Comparison of ENCODE assay signal across 15 cellular contexts in the genomic region with DNA sequence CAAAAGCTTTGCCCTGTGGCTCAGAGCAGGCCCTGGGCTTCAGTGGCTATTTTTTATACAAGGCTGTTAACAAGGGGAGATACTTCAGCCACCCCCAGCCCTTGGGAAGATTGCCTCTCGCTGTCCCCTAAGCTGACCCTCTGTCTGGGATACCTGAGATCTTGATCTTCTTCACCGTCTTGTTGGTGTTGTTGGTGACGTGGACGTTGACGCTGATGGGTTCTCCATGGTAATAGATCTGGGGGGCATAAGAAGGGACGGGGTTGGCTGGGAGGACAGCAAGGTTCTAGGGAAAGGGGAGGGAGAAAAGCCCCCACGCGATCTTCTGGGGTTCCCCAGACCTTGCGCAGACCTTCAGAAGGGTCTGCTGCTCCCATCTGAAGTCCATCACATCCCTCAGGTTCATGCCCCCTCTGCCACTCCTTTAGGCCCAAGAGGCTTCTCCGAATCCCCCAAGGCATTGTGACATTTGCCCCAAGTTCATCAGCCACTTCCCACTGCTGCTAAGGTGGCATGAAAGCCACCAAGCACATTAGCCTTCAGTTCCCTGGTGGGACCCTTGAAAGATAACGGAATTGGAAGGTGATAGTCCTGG. TPM values are rescaled to one million over a fixed set of nuclear protein-coding genes. Genes with fewer than 3 reads are reported as not detected.
A peak's percentile ranks its signal among the peaks of the same experiment; 100 is the strongest.
DNase-seq lines count a peak whose midpoint lies in the region; ATAC-seq and TF ChIP-seq lines count a peak whose summit lies in the region.
"Had no signal": no experiment of that assay in that cellular context is flagged by ENCODE, and none has a peak within 500 bp of the region (broad histone marks: within the 10 kb centered on the region; RNA-seq: fewer than 3 reads in every experiment).

No MANE protein-coding gene starts in this region.

- H3K36me3 Mint-ChIP-seq in activated T-cell treated with anti-CD3 and anti-CD28 coated beads, Interleukin-2, amount 50 U/mL, for 72 hours (ENCODE audit: insufficient read depth in 2 of 2) = peaks cover 0 to 3% of the 10 kb centered on the region in 2 donors
- H3K36me3 Mint-ChIP-seq in T-helper 17 cell (ENCODE audit: low read depth) (peaks cover 8% of the 10 kb centered on the region), endodermal cell (ENCODE audit: low read depth) (peaks cover 71% of the 10 kb centered on the region)

- no peaks in the 10 kb centered on the region for H3K27me3 ChIP-seq in endodermal cell (ENCODE audit: control insufficient read depth, insufficient read depth, low read length, poor library complexity, severe bottlenecking)
- no peaks in the 10 kb centered on the region for H3K27me3 ChIP-seq in spleen (replicated peaks in 1 of 7)
- H3K27me3 ChIP-seq in colonic mucosa = no peaks in the 10 kb centered on the region

- H3K9me3 Mint-ChIP-seq in activated T-cell treated with anti-CD3 and anti-CD28 coated beads, Interleukin-2, amount 50 U/mL, for 72 hours = no peaks in the 10 kb centered on the region
- H3K9me3 Mint-ChIP-seq in endodermal cell = no peaks in the 10 kb centered on the region

- intact Hi-C loops in spleen (cut with DNase I; ENCODE audit: low total_unique reads) = no loop called here
- intact Hi-C loops in colonic mucosa (cut with DNase I) = loop anchor here (10.0 kb wide), 1 partner anchor 247 kb away; the partner anchor contains the start of gene GDPD5

- H3K9me3 ChIP-seq in T-helper 17 cell (ENCODE audit: control insufficient read depth, low read length, poor library complexity, severe bottlenecking) = no peaks in the 10 kb centered on the region
- H3K9me3 ChIP-seq in endodermal cell (ENCODE audit: control insufficient read depth, low read length) = no peaks in the 10 kb centered on the region
- H3K9me3 ChIP-seq in spleen = no peaks in the 10 kb centered on the region
- H3K9me3 ChIP-seq in colonic mucosa = no peaks in the 10 kb centered on the region

- H3K27ac ChIP-seq in endodermal cell (ENCODE audit: low read depth, low read length) (no peak overlapping the region), spleen (peak overlapping the region; percentile 72 to 88 (median 82)), colonic mucosa (no peak overlapping the region)

- H3K4me1 ChIP-seq in endodermal cell (ENCODE audit: control insufficient read depth, insufficient read depth, low read length) = peaks cover 14% of the 10 kb centered on the region
- H3K4me1 ChIP-seq in spleen = peaks cover 0 to 80% (median 50%) of the 10 kb centered on the region in 6 donors
- H3K4me1 ChIP-seq in colonic mucosa = no peaks in the 10 kb centered on the region

- no peak overlapping the region for H3K4me3 Mint-ChIP-seq in activated T-cell treated with anti-CD3 and anti-CD28 coated beads, Interleukin-2, amount 50 U/mL, for 72 hours
- no peak overlapping the region for H3K4me3 Mint-ChIP-seq in T-helper 17 cell
- H3K4me3 Mint-ChIP-seq in endodermal cell = no peak overlapping the region

- 93 to 97% methylated on average over 3 to 11 of the region's 11 CpGs for WGBS in endodermal cell (ENCODE audit: insufficient coverage in 1 of 2, insufficient read length in 1 of 2), 2 experiments
- WGBS in spleen, 5 donors = 91 to 96% (median 93%) methylated on average over 11 of the region's 11 CpGs

- H3K9ac ChIP-seq in endodermal cell (ENCODE audit: extremely low read depth, low read length, poor library complexity, severe bottlenecking) (no peak overlapping the region), colonic mucosa (ENCODE audit: low read depth in 2 of 2, low read length in 2 of 2) (no peak overlapping the region)

- H3K36me3 ChIP-seq in endodermal cell (ENCODE audit: control insufficient read depth, insufficient read depth, low read length) (peaks cover 79% of the 10 kb centered on the region), spleen (peaks cover 0 to 100% (median 50%) of the 10 kb centered on the region in 6 donors), colonic mucosa (peaks cover 18% of the 10 kb centered on the region)

- TF ChIP-seq CTCF in endodermal cell (conservative IDR thresholded peaks at IDR 0.05) (no peak), spleen (IDR thresholded peaks at IDR 0.05 in 8 of 11, conservative IDR thresholded peaks at IDR 0.05 in 3 of 11) (no peak), colonic mucosa (IDR thresholded peaks at IDR 0.05) (no peak)

- H3K27ac Mint-ChIP-seq in activated T-cell treated with anti-CD3 and anti-CD28 coated beads, Interleukin-2, amount 50 U/mL, for 72 hours = no peak overlapping the region
- H3K27ac Mint-ChIP-seq in T-helper 17 cell (peak overlapping the region; percentile 90), endodermal cell (peak overlapping the region; percentile 58)
- H3K27ac Mint-ChIP-seq: progenitor cell of endocrine pancreas had no signal

- ATAC-seq in activated T-cell treated with anti-CD3 and anti-CD28 coated beads, Interleukin-2, amount 50 U/mL, for 72 hours (replicated peaks in 1 of 2) = no peak
- ATAC-seq in T-helper 17 cell (no peak), GM19395 (IDR thresholded peaks at IDR 0.05; ENCODE audit: unreplicated experiment) (no peak)

- peaks cover 38% of the 10 kb centered on the region for H3K4me1 Mint-ChIP-seq in activated T-cell treated with anti-CD3 and anti-CD28 coated beads, Interleukin-2, amount 50 U/mL, for 72 hours (ENCODE audit: low read depth)
- H3K4me1 Mint-ChIP-seq in T-helper 17 cell = peaks cover 39% of the 10 kb centered on the region
- H3K4me1 Mint-ChIP-seq in endodermal cell = peaks cover 22% of the 10 kb centered on the region

- peak; percentile 11 for DNase-seq in activated T-cell treated with anti-CD3 and anti-CD28 coated beads, Interleukin-2, amount 50 U/mL, for 48 hours
- no peak for DNase-seq in activated T-cell treated with anti-CD3 and anti-CD28 coated beads, Interleukin-2, amount 50 U/mL, for 72 hours
- DNase-seq in T-helper 17 cell (peak in 1 of 3 donors; percentile 3), endodermal cell (no peak), spleen (peak; percentile 57), colonic mucosa (no peak), occipital lobe (lab: John Stamatoyannopoulos, UW) (no peak)
- DNase-seq: erythroblast, NCI-H1048, NCI-H226, SIG-M5, substantia nigra had no signal

- no peaks in the 10 kb centered on the region for H3K27me3 Mint-ChIP-seq in activated T-cell treated with anti-CD3 and anti-CD28 coated beads, Interleukin-2, amount 50 U/mL, for 72 hours (ENCODE audit: low read depth)
- H3K27me3 Mint-ChIP-seq in T-helper 17 cell = no peaks in the 10 kb centered on the region
- H3K27me3 Mint-ChIP-seq in endodermal cell (ENCODE audit: insufficient read depth) = no peaks in the 10 kb centered on the region
- H3K27me3 Mint-ChIP-seq: progenitor cell of endocrine pancreas had no signal

- TF ChIP-seq POLR2A in spleen (IDR thresholded peaks at IDR 0.05) = no peak

- H3K4me3 ChIP-seq in endodermal cell (ENCODE audit: low read length) (no peak overlapping the region), spleen (no peak overlapping the region), colonic mucosa (no peak overlapping the region)

RNA-seq across cellular contexts. Expression of gene TPBGL, which starts 36.7 kb away (rescaled TPM):
- total RNA-seq in activated T-cell treated with anti-CD3 and anti-CD28 coated beads, Interleukin-2, amount 50 U/mL, for 72 hours = under 1 TPM; 0.07 to 0.14 TPM
- total RNA-seq in T-helper 17 cell (under 1 TPM; 0.42 to 0.60 TPM), endodermal cell (under 1 TPM in 1 of 2 donors, not detected in 1; 0.13 TPM), spleen (under 1 TPM in 4 of 7 donors, not detected in 3; 0.16 to 0.59 (median 0.23) TPM), colonic mucosa (under 1 TPM; 0.11 to 0.15 TPM), occipital lobe (under 0.01 TPM)
- 0.28 TPM for polyA plus RNA-seq in endodermal cell (2013, experiment 1 of 2)
- 0.21 TPM for polyA plus RNA-seq in endodermal cell (2013, experiment 2 of 2)
- polyA plus RNA-seq in spleen = under 1 TPM; 0.10 to 0.15 (median 0.11) TPM
- total RNA-seq: progenitor cell of endocrine pancreas had no signal
- polyA plus RNA-seq: keratinocyte had no signal

Comparison
In these comparisons a context has a peak if more than half of its experiments do, and no peak if none do; other contexts are left out.
1. DNase-seq: peak in activated T-cell treated with anti-CD3 and anti-CD28 coated beads, Interleukin-2, amount 50 U/mL, for 48 hours (2 of 2) and spleen (single experiment); none in activated T-cell treated with anti-CD3 and anti-CD28 coated beads, Interleukin-2, amount 50 U/mL, for 72 hours (0 of 2), endodermal cell (single experiment), colonic mucosa (single experiment) and occipital lobe (single experiment).
2. H3K27ac ChIP-seq: peak in spleen (8 of 8); none in endodermal cell (single experiment) and colonic mucosa (single experiment).